Comparison of ENCODE assay signal across 8 cellular contexts in the genomic region with DNA sequence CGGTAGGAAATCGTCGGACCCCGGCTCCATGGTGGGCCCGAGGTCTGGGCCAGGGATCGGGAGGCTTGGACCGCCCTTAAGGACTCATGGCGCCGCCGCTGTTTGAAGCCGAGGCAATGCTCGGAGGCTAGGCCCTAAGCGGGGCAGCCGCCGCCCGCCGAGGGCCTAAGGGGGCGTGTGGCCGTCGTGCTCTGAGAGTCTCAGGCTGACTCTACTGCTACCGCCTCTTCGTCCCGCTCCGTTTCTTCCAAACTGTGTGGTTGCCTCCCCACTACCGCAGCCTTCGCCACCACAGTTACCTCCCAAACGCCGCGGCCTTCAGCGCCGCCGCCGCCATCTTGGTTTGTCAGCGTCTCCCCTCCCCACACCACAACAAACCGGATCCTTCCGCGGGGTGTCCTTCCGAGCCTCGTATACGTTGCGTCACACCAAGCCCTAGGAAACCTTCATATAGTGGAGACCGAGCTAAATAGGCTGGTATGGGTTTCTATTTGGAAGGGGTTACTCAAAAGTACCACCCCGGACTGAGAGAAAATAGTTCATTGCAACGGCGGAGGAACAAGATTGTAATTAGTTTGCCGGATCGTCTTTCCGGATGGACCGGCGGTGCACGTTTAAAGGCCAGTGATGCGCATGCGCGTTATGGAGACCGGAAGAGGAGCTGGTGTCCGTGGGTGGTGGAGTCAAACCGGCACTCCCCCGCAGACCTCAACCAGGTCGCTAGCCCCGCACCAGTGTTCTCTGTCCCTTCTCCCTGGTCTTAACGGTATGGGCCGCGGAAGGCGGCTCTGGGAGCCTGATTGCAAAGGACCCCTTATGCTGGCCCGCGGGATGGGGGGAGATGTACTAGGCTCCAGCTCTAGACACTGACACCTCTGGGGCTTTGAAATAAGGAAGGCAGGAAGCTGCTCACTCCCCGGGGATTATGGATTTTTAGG. TPM values are rescaled to one million over a fixed set of nuclear protein-coding genes. Genes with fewer than 3 reads are reported as not detected.
DNase-seq lines count a peak whose midpoint lies in the region; ATAC-seq, FAIRE-seq and TF ChIP-seq lines count a peak whose summit lies in the region.

A gene (minus strand): TSS at position 348 of the 938 bp plus-strand sequence. CDS start 318 bp downstream, at position 30.

- no peaks in the 10 kb centered on the region for H3K27me3 ChIP-seq in HCT116 (ENCODE audit: insufficient read depth, low read length)
- H3K27me3 ChIP-seq in neutrophil, result no peaks in the 10 kb centered on the region

- H3K79me2 ChIP-seq in HCT116 (ENCODE audit: insufficient read depth, low read length), result peaks cover 45% of the 10 kb centered on the region

- BruUV-seq in HCT116 (replicated peaks; lab: Mats Ljungman, UMichigan), result TSS peak; percentile 48

- peaks cover 7% of the 10 kb centered on the region; the same call in 1 of the 2 replicates for H4K20me1 ChIP-seq in HCT116 (ENCODE audit: insufficient read depth)

- peak within 1 kb of the TSS; percentile 82 for H3K4me2 ChIP-seq in HCT116 (ENCODE audit: low read length)

- FAIRE-seq in frontal cortex (lab: Jason Lieb, UNC), result no peak

- H3K4me3 ChIP-seq in HCT116 (replicated peaks in 1 of 2; ENCODE audit: low read depth in 1 of 2, low read length in 2 of 2) (peak within 1 kb of the TSS; percentile 80 to 81), neutrophil (ENCODE audit: low read depth in 1 of 2, low read length in 1 of 2) (peak within 1 kb of the TSS; percentile 69 to 96)

- H3K9me2 ChIP-seq in HCT116 (ENCODE audit: insufficient read depth), result no peaks in the 10 kb centered on the region

- H3K9ac ChIP-seq in ES-I3 (ENCODE audit: low read depth, low read length) (peak within 1 kb of the TSS; percentile 73), HCT116 (ENCODE audit: low read length) (peak within 1 kb of the TSS; percentile 87)

- no peaks in the 10 kb centered on the region for H3K9me3 ChIP-seq in ES-I3 (ENCODE audit: control insufficient read depth, insufficient read depth, low read length)
- no peaks in the 10 kb centered on the region for H3K9me3 ChIP-seq in HCT116 (ENCODE audit: control insufficient read depth in 1 of 2, insufficient read depth in 1 of 2, low read depth in 1 of 2, low read length in 2 of 2)
- no peaks in the 10 kb centered on the region for H3K9me3 ChIP-seq in neutrophil

- peak within 1 kb of the TSS; percentile 68 for H3K27ac ChIP-seq in HCT116 (ENCODE audit: low read depth, low read length)
- peak within 1 kb of the TSS; percentile 90 for H3K27ac ChIP-seq in neutrophil
- H3K27ac ChIP-seq in substantia nigra (ENCODE audit: low read depth, low read length, poor library complexity, severe bottlenecking), result peak within 1 kb of the TSS; percentile 80

- RAD21 ChIA-PET in HCT116 (lab: Charles Lee; ENCODE audit: low non-redundant PET in 1 of 2, low total read pairs in 2 of 2, uncharacterized antibody in 2 of 2, unreplicated experiment in 2 of 2), result no interaction called here

- ATAC-seq in HCT116, result peak; percentile 77

- H3K4me1 ChIP-seq in ES-I3 (ENCODE audit: insufficient read depth, low read length) (no peaks in the 10 kb centered on the region; the same call in 1 of the 2 replicates), HCT116 (ENCODE audit: control insufficient read depth in 1 of 2, insufficient read depth in 2 of 2, low read length in 2 of 2) (peaks cover 8 to 15% of the 10 kb centered on the region in 2 experiments), neutrophil (ENCODE audit: control insufficient read depth in 1 of 2, insufficient read depth in 1 of 2, low read depth in 1 of 2, low read length in 1 of 2) (peaks cover 37 to 49% of the 10 kb centered on the region in 2 experiments)

- peak; percentile 77 for DNase-seq in HCT116 (ENCODE audit: low read depth, low spot score)
- DNase-seq in MV-4-11 (lab: John Stamatoyannopoulos, UW), result peak; percentile 82
- DNase-seq in SK-MEL-5 (ENCODE audit: low read depth, low spot score), result peak; percentile 88
- DNase-seq in activated naive CD4-positive, alpha-beta T cell treated with Interleukin-2 at 50 U/mL for 16 hours, result peak; percentile 88
- peak; percentile 78 to 83 for DNase-seq in frontal cortex (ENCODE audit: low spot score in 2 of 2)
- DNase-seq in substantia nigra (lab: John Stamatoyannopoulos, UW), result peak; percentile 1 to 96 (median 72)

- H3K36me3 ChIP-seq in ES-I3 (ENCODE audit: insufficient read depth, low read length) (no peaks in the 10 kb centered on the region; the same call in 1 of the 2 replicates), HCT116 (ENCODE audit: control insufficient read depth in 1 of 2, insufficient read depth in 2 of 2, low read length in 2 of 2) (peaks cover 0 to 5% of the 10 kb centered on the region in 2 experiments; a peak in 1 of 4 replicates), neutrophil (peaks cover 8% of the 10 kb centered on the region)

- peak within 1 kb of the TSS; percentile 61 for H2AFZ ChIP-seq in HCT116 (ENCODE audit: low read depth, low read length, poor library complexity, severe bottlenecking)

- no peak for TF ChIP-seq RAD21 in HCT116 (IDR thresholded peaks at IDR 0.05; ENCODE audit: low read depth)

- intact Hi-C loops in HCT116 (cut with micrococcal nuclease), result no loop called here

- peak; percentile 24 for TF ChIP-seq POLR2A in HCT116 (IDR thresholded peaks at IDR 0.05; ENCODE audit: borderline replicate concordance, extremely low read depth, insufficient read depth, insufficient read length)

- in situ Hi-C loops in SK-MEL-5 (cut with HindIII; ENCODE audit: low pct_unique_long_range_greater_than_20kb, low sequenced_read_pairs), result no loop called here

- CTCF ChIA-PET in HCT116 (lab: Charles Lee), result interaction anchor here (0.7 to 1.3 kb wide), 4 partner anchors 14 to 88 kb away, joined by 3 read pairs; no protein-coding TSS in a partner anchor

- TF ChIP-seq CTCF in HCT116 (IDR thresholded peaks at IDR 0.05 in 2 of 3, conservative IDR thresholded peaks at IDR 0.05 in 1 of 3; ENCODE audit: borderline replicate concordance in 1 of 3, insufficient read depth in 1 of 3, low read depth in 2 of 3, low read length in 2 of 3), result no peak
- no peak for TF ChIP-seq CTCF in neutrophil (IDR thresholded peaks at IDR 0.05)

- POLR2A ChIA-PET in HCT116 (lab: Charles Lee), result interaction anchor here (0.6 to 1.8 kb wide), 7 partner anchors 12 to 221 kb away, joined by 3 to 5 read pairs (median 3); a partner anchor contains a TSS

TF ChIP-seq in HCT116, 20 proteins besides CTCF, POLR2A, EP300 and RAD21:
- TF ChIP-seq, protein P1, sequence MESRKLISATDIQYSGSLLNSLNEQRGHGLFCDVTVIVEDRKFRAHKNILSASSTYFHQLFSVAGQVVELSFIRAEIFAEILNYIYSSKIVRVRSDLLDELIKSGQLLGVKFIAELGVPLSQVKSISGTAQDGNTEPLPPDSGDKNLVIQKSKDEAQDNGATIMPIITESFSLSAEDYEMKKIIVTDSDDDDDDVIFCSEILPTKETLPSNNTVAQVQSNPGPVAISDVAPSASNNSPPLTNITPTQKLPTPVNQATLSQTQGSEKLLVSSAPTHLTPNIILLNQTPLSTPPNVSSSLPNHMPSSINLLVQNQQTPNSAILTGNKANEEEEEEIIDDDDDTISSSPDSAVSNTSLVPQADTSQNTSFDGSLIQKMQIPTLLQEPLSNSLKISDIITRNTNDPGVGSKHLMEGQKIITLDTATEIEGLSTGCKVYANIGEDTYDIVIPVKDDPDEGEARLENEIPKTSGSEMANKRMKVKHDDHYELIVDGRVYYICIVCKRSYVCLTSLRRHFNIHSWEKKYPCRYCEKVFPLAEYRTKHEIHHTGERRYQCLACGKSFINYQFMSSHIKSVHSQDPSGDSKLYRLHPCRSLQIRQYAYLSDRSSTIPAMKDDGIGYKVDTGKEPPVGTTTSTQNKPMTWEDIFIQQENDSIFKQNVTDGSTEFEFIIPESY (IDR thresholded peaks at IDR 0.05; ENCODE audit: extremely low read depth, insufficient replicate concordance, low read length), result no peak
- TF ChIP-seq, protein P2, sequence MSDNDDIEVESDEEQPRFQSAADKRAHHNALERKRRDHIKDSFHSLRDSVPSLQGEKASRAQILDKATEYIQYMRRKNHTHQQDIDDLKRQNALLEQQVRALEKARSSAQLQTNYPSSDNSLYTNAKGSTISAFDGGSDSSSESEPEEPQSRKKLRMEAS (IDR thresholded peaks at IDR 0.05), result no peak
- TF ChIP-seq TCF7L2 (IDR thresholded peaks at IDR 0.05; ENCODE audit: borderline replicate concordance, extremely low read depth, insufficient read depth, insufficient read length) (peak; percentile 46), YY1 (IDR thresholded peaks at IDR 0.05; ENCODE audit: extremely low read depth, insufficient replicate concordance, low read depth, low read length) (peak; percentile 92), ZFX (IDR thresholded peaks at IDR 0.05) (peak; percentile 94), ELF1 (IDR thresholded peaks at IDR 0.05; ENCODE audit: borderline replicate concordance, low read depth) (no peak), POLR2AphosphoS5 (IDR thresholded peaks at IDR 0.05; ENCODE audit: low read depth, low read length) (peak; percentile 49)

RNA-seq across cellular contexts. Expression of the gene that starts here (rescaled TPM):
- total RNA-seq in HCT116 (2021; ENCODE audit: unreplicated experiment), result 72.9 TPM
- 55.9 and 61.7 TPM in 2 replicates for polyA plus RNA-seq in HCT116 (2012)
- total RNA-seq in SK-MEL-5 (2014; rRNA removed; shearing (Covaris generic)), result 46.7 and 61.9 TPM in 2 replicates
- polyA plus RNA-seq in SK-MEL-5 (2015; cell fraction: cytosol; rRNA removed), result 64.6 and 82.0 TPM in 2 replicates
- 135 and 155 TPM in 2 replicates for polyA plus RNA-seq in SK-MEL-5 (2015; cell fraction: nucleus; rRNA removed)
- 62.4 TPM for total RNA-seq in frontal cortex

Comparison
In these comparisons a context has a peak if more than half of its experiments do, and no peak if none do; other contexts are left out.
1. Peak in every context shown above with its lines: DNase-seq, ATAC-seq, H3K4me3 ChIP-seq and H3K27ac ChIP-seq.